Comparison of ENCODE assay signal across 18 cellular contexts in genomic region chr14:58465425-58465824, GRCh38. TPM values are rescaled to one million over a fixed set of nuclear protein-coding genes. Genes with fewer than 3 reads are reported as not detected.
DNase-seq lines count a peak whose midpoint lies in the region; ATAC-seq and TF ChIP-seq lines count a peak whose summit lies in the region.
"Had no signal": no experiment of that assay in that cellular context is flagged by ENCODE, and none has a peak within 500 bp of the region (broad histone marks: within the 10 kb centered on the region; RNA-seq: fewer than 3 reads in every experiment).

No MANE protein-coding gene starts in this region.

- H3K4me1 ChIP-seq in RWPE2 (ENCODE audit: insufficient read depth, poor library complexity, severe bottlenecking) (peaks cover 14% of the 10 kb centered on the region), heart left ventricle (no peaks in the 10 kb centered on the region)
- H3K4me1 ChIP-seq in effector memory CD4-positive, alpha-beta T cell (ENCODE audit: control insufficient read depth, insufficient read depth, low read length, poor library complexity, severe bottlenecking), result no peaks in the 10 kb centered on the region
- H3K4me1 ChIP-seq: pancreas had no signal

- no peaks in the 10 kb centered on the region for H3K9me3 ChIP-seq in RWPE2 (ENCODE audit: severe bottlenecking)
- no peaks in the 10 kb centered on the region for H3K9me3 ChIP-seq in heart left ventricle
- H3K9me3 ChIP-seq in effector memory CD4-positive, alpha-beta T cell (ENCODE audit: control insufficient read depth, low read length), result no peaks in the 10 kb centered on the region
- H3K9me3 ChIP-seq: pancreas had no signal

- intact Hi-C loops in heart left ventricle (cut with DNase I), result no loop called here

- peak; percentile 28 for DNase-seq in HPDE6-E6E7 (ENCODE audit: extremely low spot score)
- DNase-seq in RWPE2 (ENCODE audit: low spot score), result no peak
- DNase-seq in fibroblast of peridontal ligament (ENCODE audit: extremely low read depth), result peak; percentile 29
- DNase-seq in stromal cell of bone marrow (ENCODE audit: low read depth), result peak; percentile 3
- DNase-seq in heart left ventricle, result no peak
- no peak for DNase-seq in effector memory CD4-positive, alpha-beta T cell
- DNase-seq: activated CD8-positive, alpha-beta memory T cell treated with anti-CD3 and anti-CD28 coated beads for 24 hours; activated effector memory CD4-positive, alpha-beta T cell treated with Interleukin-2 at 50 U/mL for 16 hours; CD4-positive, alpha-beta T cell; effector CD8-positive, alpha-beta T cell; head of caudate nucleus; left cardiac atrium; NCI-H187 treated with DMSO at 0.1 percent for 48 hours; NCI-H524; pancreas had no signal

- no peak for TF ChIP-seq POLR2A in heart left ventricle (IDR thresholded peaks at IDR 0.05)

- ATAC-seq in RWPE2 (ENCODE audit: low read depth) (peak; percentile 82), heart left ventricle (no peak), HG03460 (IDR thresholded peaks at IDR 0.05; ENCODE audit: unreplicated experiment) (no peak)
- ATAC-seq: HCT116, left cardiac atrium, WTC11 had no signal

- peak overlapping the region; percentile 40 for H3K27ac ChIP-seq in RWPE2 (ENCODE audit: poor library complexity, severe bottlenecking)
- no peak overlapping the region for H3K27ac ChIP-seq in heart left ventricle
- H3K27ac ChIP-seq in effector memory CD4-positive, alpha-beta T cell (ENCODE audit: insufficient read depth, low read length, poor library complexity, severe bottlenecking), result no peak overlapping the region
- H3K27ac ChIP-seq: pancreas had no signal

- no peak for TF ChIP-seq CTCF in RWPE2 (IDR thresholded peaks at IDR 0.05; ENCODE audit: poor library complexity, severe bottlenecking)
- TF ChIP-seq CTCF in heart left ventricle (IDR thresholded peaks at IDR 0.05), result no peak

- H3K4me3 ChIP-seq in RWPE2 (ENCODE audit: severe bottlenecking), result no peak overlapping the region
- H3K4me3 ChIP-seq in heart left ventricle, result no peak overlapping the region
- no peak overlapping the region for H3K4me3 ChIP-seq in effector memory CD4-positive, alpha-beta T cell (ENCODE audit: insufficient read depth, low read depth, low read length, poor library complexity, severe bottlenecking)
- H3K4me3 ChIP-seq: pancreas had no signal

- no peaks in the 10 kb centered on the region for H3K27me3 ChIP-seq in RWPE2 (ENCODE audit: insufficient read depth, poor library complexity, severe bottlenecking)
- no peaks in the 10 kb centered on the region for H3K27me3 ChIP-seq in heart left ventricle
- no peaks in the 10 kb centered on the region for H3K27me3 ChIP-seq in effector memory CD4-positive, alpha-beta T cell (replicated peaks; ENCODE audit: control insufficient read depth, insufficient read depth, low read length, poor library complexity, severe bottlenecking)
- H3K27me3 ChIP-seq: pancreas had no signal

- H3K36me3 ChIP-seq in RWPE2 (ENCODE audit: low read depth) (peaks cover 69% of the 10 kb centered on the region), heart left ventricle (peaks cover 0 to 98% (median 85%) of the 10 kb centered on the region in 9 donors)
- peaks cover 27% of the 10 kb centered on the region for H3K36me3 ChIP-seq in effector memory CD4-positive, alpha-beta T cell (ENCODE audit: control insufficient read depth, insufficient read depth, low read length)

- 92 to 95% (median 95%) methylated on average over 2 of the region's 2 CpGs for WGBS in heart left ventricle, 4 donors

RNA-seq across cellular contexts. Expression of gene KIAA0586, which starts 37.9 kb away (rescaled TPM):
- total RNA-seq in heart left ventricle, result 10 to 100 TPM in 8 of 9 donors, 1 to 10 TPM in 1; 9.8 to 19.7 (median 14.3) TPM
- 1 to 10 TPM; 5.9 to 6.0 TPM for polyA plus RNA-seq in heart left ventricle

RNA-seq across cellular contexts. Expression of gene TIMM9, which starts 38.1 kb away (rescaled TPM):
- total RNA-seq in heart left ventricle, result 10 to 100 TPM; 24.7 to 66.9 (median 30.3) TPM
- polyA plus RNA-seq in heart left ventricle, result 10 to 100 TPM; 29.7 to 75.5 TPM

Comparison
In these comparisons a context has a peak if more than half of its experiments do, and no peak if none do; other contexts are left out.
1. DNase-seq: peak in HPDE6-E6E7 (single experiment), fibroblast of peridontal ligament (single experiment) and stromal cell of bone marrow (single experiment); none in RWPE2 (single experiment), heart left ventricle (0 of 5) and effector memory CD4-positive, alpha-beta T cell (0 of 3).